Comparison of ENCODE assay signal across 7 cellular contexts in genomic region chr2:25999406-25999805, GRCh38. TPM values are rescaled to one million over a fixed set of nuclear protein-coding genes. Genes with fewer than 3 reads are reported as not detected.
DNase-seq lines count a peak whose midpoint lies in the region; ATAC-seq, FAIRE-seq and TF ChIP-seq lines count a peak whose summit lies in the region.
"Not testable (repeated sequence)": the region's sequence is repeated elsewhere in the genome, so short reads cannot be mapped to it uniquely, and the experiment has no call there.

No MANE protein-coding gene starts in this region.

- H3K27me3 ChIP-seq in Caco-2 (replicated peaks; ENCODE audit: control insufficient read depth, insufficient read depth, low read length); IMR-90 (ENCODE audit: control insufficient read depth, insufficient read depth, low read length); K562 (ENCODE audit: control insufficient read depth in 2 of 2, insufficient read depth in 2 of 2, low read length in 2 of 2); HepG2 (ENCODE audit: control insufficient read depth in 1 of 2, insufficient read depth in 2 of 2, low read length in 2 of 2); psoas muscle (ENCODE audit: insufficient read depth in 3 of 3, low read length in 2 of 3): not testable (repeated sequence)

- H4K8ac ChIP-seq in IMR-90 (ENCODE audit: low read depth in 2 of 2, low read length in 2 of 2), result not testable (repeated sequence)

- not testable (repeated sequence) for H2BK5ac ChIP-seq in IMR-90 (ENCODE audit: low read depth, low read length, poor library complexity, severe bottlenecking)

- H3K79me2 ChIP-seq in K562 (ENCODE audit: control insufficient read depth, insufficient read depth, low read length); HepG2 (ENCODE audit: insufficient read depth, low read length): not testable (repeated sequence)

- H3K36me3 Mint-ChIP-seq in Caco-2 (ENCODE audit: insufficient read depth, unreplicated experiment); T-helper 17 cell (ENCODE audit: low read depth): not testable (repeated sequence)

- H2BK20ac ChIP-seq in IMR-90 (ENCODE audit: low read depth, low read length), result peak overlapping the region; percentile 38; the same call in 1 of the 2 replicates

- in situ Hi-C loops in IMR-90 (cut with MboI; ENCODE audit: low sequenced_read_pairs); K562 (cut with MboI): not testable (repeated sequence)
- in situ Hi-C loops in HepG2 (cut with HindIII; ENCODE audit: extremely low pct_ligation_motif_present, low pct_unique_long_range_greater_than_20kb), result loop anchor here (25.0 kb wide), 1 partner anchor 338 kb away; the partner anchor contains the start of genes ADGRF3 and SELENOI

- not testable (repeated sequence) for H3K9me3 ChIP-seq in Caco-2; IMR-90 (ENCODE audit: control insufficient read depth, insufficient read depth, low read length); T-helper 17 cell (ENCODE audit: control insufficient read depth, low read length, poor library complexity, severe bottlenecking); K562 (replicated peaks; ENCODE audit: control insufficient read depth, insufficient read depth, low read depth, low read length); HepG2 (ENCODE audit: low read length); psoas muscle

- peak overlapping the region; percentile 32 for H3K4me3 Mint-ChIP-seq in Caco-2 (ENCODE audit: unreplicated experiment)
- H3K4me3 Mint-ChIP-seq in T-helper 17 cell, result not testable (repeated sequence)

- H3K9me1 ChIP-seq in IMR-90 (ENCODE audit: insufficient read depth, low read length); K562 (ENCODE audit: control insufficient read depth, insufficient read depth, low read length): not testable (repeated sequence)

- not testable (repeated sequence) for H2AK5ac ChIP-seq in IMR-90 (ENCODE audit: low read depth, low read length)

- not testable (repeated sequence) for H4K91ac ChIP-seq in IMR-90 (ENCODE audit: insufficient read depth, low read depth, low read length)

- intact Hi-C loops in Caco-2 (cut with micrococcal nuclease; ENCODE audit: unreplicated experiment); K562 (cut with micrococcal nuclease): not testable (repeated sequence)
- intact Hi-C loops in IMR-90 (cut with micrococcal nuclease), result loop anchor here (10.0 kb wide), 1 partner anchor 85 kb away; no protein-coding TSS in a partner anchor
- intact Hi-C loops in HepG2 (cut with micrococcal nuclease; ENCODE audit: unreplicated experiment), result loop anchor here (10.0 kb wide), 1 partner anchor 75 kb away; no protein-coding TSS in a partner anchor
- intact Hi-C loops in psoas muscle (cut with DNase I), result loop anchor here in 1 of 2 donors (5.0 to 10.0 kb wide), 2 partner anchors 33 to 85 kb away; partner anchors contain the start of gene RAB10

- TF ChIP-seq CTCF in Caco-2 (IDR thresholded peaks at IDR 0.05; ENCODE audit: insufficient read depth in 1 of 2, low read depth in 1 of 2, low read length in 1 of 2, severe bottlenecking in 1 of 2, unreplicated experiment in 1 of 2); IMR-90 (conservative IDR thresholded peaks at IDR 0.05; ENCODE audit: low read depth, low read length); K562 (IDR thresholded peaks at IDR 0.05 in 2 of 3, conservative IDR thresholded peaks at IDR 0.05 in 1 of 3; ENCODE audit: insufficient read depth in 2 of 3, low read depth in 1 of 3, low read length in 3 of 3); epithelial cell of esophagus (IDR thresholded peaks at IDR 0.05; ENCODE audit: insufficient read depth, low read depth, low read length, missing control alignments); HepG2 (CRISPR knock-in tag; IDR thresholded peaks at IDR 0.05); psoas muscle (IDR thresholded peaks at IDR 0.05): not testable (repeated sequence)

- H3K4me1 Mint-ChIP-seq in Caco-2 (ENCODE audit: low read depth, unreplicated experiment), result peaks cover 51% of the 10 kb centered on the region
- peaks cover 12% of the 10 kb centered on the region for H3K4me1 Mint-ChIP-seq in T-helper 17 cell

- TF ChIP-seq EP300 in K562 (IDR thresholded peaks at IDR 0.05; ENCODE audit: low read length), result not testable (repeated sequence)
- peak in 1 of 2 experiments; percentile 41; a peak in 1 of 4 replicates for TF ChIP-seq EP300 in HepG2 (IDR thresholded peaks at IDR 0.05; ENCODE audit: low read depth in 2 of 2, low read length in 2 of 2)
- peak; percentile 33; the same call in 1 of the 2 replicates for TF ChIP-seq EP300 in HepG2 (CRISPR knock-in tag; IDR thresholded peaks at IDR 0.05; ENCODE audit: borderline replicate concordance)

- not testable (repeated sequence) for H3K27me3 Mint-ChIP-seq in Caco-2 (ENCODE audit: insufficient read depth, unreplicated experiment)
- H3K27me3 Mint-ChIP-seq in T-helper 17 cell, result peaks cover 13% of the 10 kb centered on the region

- 86% methylated on average over 1 of the region's 7 CpGs; no CpG with 5 or more reads in 1 of the 2 experiments for WGBS in IMR-90 (ENCODE audit: extremely low coverage in 2 of 2, insufficient read length in 1 of 2), 2 experiments
- 57% methylated on average over 7 of the region's 7 CpGs for WGBS in K562 (ENCODE audit: insufficient coverage, low coverage, missing lambda C conversion rate)
- WGBS in HepG2 (ENCODE audit: low lambda C conversion rate), result 4% methylated on average over 7 of the region's 7 CpGs
- 71 to 81% (median 74%) methylated on average over 7 of the region's 7 CpGs for WGBS in psoas muscle, 3 donors

- TSS peak; percentile 44 for BruUV-seq in Caco-2 (replicated peaks; lab: Mats Ljungman, UMichigan)
- not testable (repeated sequence) for BruUV-seq in IMR-90 (replicated peaks; lab: Mats Ljungman, UMichigan); K562 (replicated peaks; lab: Mats Ljungman, UMichigan); HepG2 (replicated peaks; lab: Mats Ljungman, UMichigan)

- not testable (repeated sequence) for H3K9me3 Mint-ChIP-seq in Caco-2 (ENCODE audit: unreplicated experiment)

- not testable (repeated sequence) for H3K4me3 ChIP-seq in Caco-2 (ENCODE audit: low read depth, low read length); IMR-90 (ENCODE audit: insufficient read depth, low read depth, low read length); K562; epithelial cell of esophagus (ENCODE audit: low read length); psoas muscle
- H3K4me3 ChIP-seq in HepG2 (replicated peaks in 1 of 3; ENCODE audit: insufficient read depth in 1 of 3, low read depth in 2 of 3, low read length in 3 of 3), result peak overlapping the region in 1 of 3 experiments; percentile 28; a peak in 1 of 6 replicates

- not testable (repeated sequence) for H2AFZ ChIP-seq in IMR-90 (replicated peaks; ENCODE audit: low read length, poor library complexity); K562 (ENCODE audit: low read depth, low read length); HepG2 (ENCODE audit: low read length)

- H3K79me1 ChIP-seq in IMR-90 (ENCODE audit: low read depth in 1 of 2, low read length in 2 of 2), result not testable (repeated sequence)

- not testable (repeated sequence) for H2AK9ac ChIP-seq in IMR-90 (replicated peaks; ENCODE audit: low read depth, low read length, poor library complexity)

- not testable (repeated sequence) for H3K18ac ChIP-seq in IMR-90 (ENCODE audit: low read depth, low read length)

- not testable (repeated sequence) for H3K27ac ChIP-seq in IMR-90 (ENCODE audit: insufficient read depth, low read length); K562 (ENCODE audit: extremely low read depth, low read depth, low read length); HepG2 (ENCODE audit: extremely low read length, insufficient read depth, low read length)
- peak overlapping the region; percentile 85 for H3K27ac ChIP-seq in psoas muscle

- not testable (repeated sequence) for H3K36me3 ChIP-seq in Caco-2 (ENCODE audit: control insufficient read depth, insufficient read depth, low read length); IMR-90 (ENCODE audit: control insufficient read depth, insufficient read depth, low read length); K562 (ENCODE audit: control insufficient read depth, insufficient read depth, low read length); HepG2 (replicated peaks in 1 of 2; ENCODE audit: control insufficient read depth in 1 of 2, insufficient read depth in 2 of 2, low read length in 2 of 2); psoas muscle (ENCODE audit: insufficient read depth in 1 of 2, low read depth in 1 of 2)

- dilution Hi-C loops in IMR-90 (cut with HindIII; ENCODE audit: low sequenced_read_pairs, unreplicated experiment), result not testable (repeated sequence)

- CTCF ChIA-PET in Caco-2 (lab: Charles Lee), result interaction anchor here (2.4 kb wide), 1 partner anchor 13 kb away, joined by 8 read pairs; no protein-coding TSS in a partner anchor
- CTCF ChIA-PET in IMR-90 (lab: Yijun Ruan, JAX); HepG2 (lab: Yijun Ruan, JAX; ENCODE audit: low intra/inter-chr PET ratio, low total read pairs): not testable (repeated sequence)
- CTCF ChIA-PET in K562 (lab: Yijun Ruan, JAX; ENCODE audit: low intra/inter-chr PET ratio), result interaction anchor here (0.6 kb wide), 1 partner anchor 144 kb away, joined by 4 read pairs; no protein-coding TSS in a partner anchor

- peak; percentile 54 to 61 for DNase-seq in Caco-2
- not testable (repeated sequence) for DNase-seq in IMR-90; T-helper 17 cell; K562 (ENCODE audit: extremely low read depth in 1 of 4, low spot score in 3 of 4); psoas muscle
- peak; percentile 50 for DNase-seq in epithelial cell of esophagus (ENCODE audit: low read depth)
- DNase-seq in HepG2 (ENCODE audit: low spot score), result peak; percentile 55

- not testable (repeated sequence) for H4K5ac ChIP-seq in IMR-90 (ENCODE audit: low read depth, low read length)

- H3K27ac Mint-ChIP-seq in Caco-2 (ENCODE audit: unreplicated experiment), result peak overlapping the region; percentile 95
- H3K27ac Mint-ChIP-seq in T-helper 17 cell, result peak overlapping the region; percentile 43

- H3K4ac ChIP-seq in IMR-90 (ENCODE audit: low read depth, low read length), result not testable (repeated sequence)

- peaks cover 37% of the 10 kb centered on the region for H3K4me1 ChIP-seq in Caco-2
- not testable (repeated sequence) for H3K4me1 ChIP-seq in IMR-90 (ENCODE audit: control insufficient read depth, insufficient read depth, low read length); K562 (replicated peaks in 1 of 2; ENCODE audit: control insufficient read depth in 2 of 2, insufficient read depth in 2 of 2, low read length in 2 of 2)
- H3K4me1 ChIP-seq in HepG2 (ENCODE audit: insufficient read depth, low read length), result peaks cover 60% of the 10 kb centered on the region
- peaks cover 28% of the 10 kb centered on the region for H3K4me1 ChIP-seq in psoas muscle

- H3K4me2 ChIP-seq in IMR-90 (ENCODE audit: low read depth, low read length); K562 (ENCODE audit: insufficient read depth, low read length): not testable (repeated sequence)
- H3K4me2 ChIP-seq in HepG2 (ENCODE audit: low read depth, low read length), result peak overlapping the region; percentile 63

- TF ChIP-seq POLR2A in IMR-90 (IDR thresholded peaks at IDR 0.05; ENCODE audit: low read depth, low read length); K562 (conservative IDR thresholded peaks at IDR 0.05); HepG2 (IDR thresholded peaks at IDR 0.05; ENCODE audit: insufficient read depth in 1 of 2, low read depth in 2 of 2, low read length in 2 of 2): not testable (repeated sequence)

- ATAC-seq in IMR-90 (ENCODE audit: low read depth); T-helper 17 cell; K562; HepG2; psoas muscle: not testable (repeated sequence)

- not testable (repeated sequence) for H3K9ac ChIP-seq in IMR-90 (ENCODE audit: low read depth, low read length); HepG2 (ENCODE audit: insufficient read depth, low read depth, low read length)
- 0 out of 4 replicates have a peak overlapping the region, but pooled peaks of 1 of the 2 experiments have one; percentile 68 for H3K9ac ChIP-seq in K562 (ENCODE audit: insufficient read depth in 1 of 2, low read depth in 2 of 2, low read length in 2 of 2)

- H2BK120ac ChIP-seq in IMR-90 (ENCODE audit: low read depth, low read length), result not testable (repeated sequence)

- FAIRE-seq in K562 (lab: Jason Lieb, UNC), result not testable (repeated sequence)
- FAIRE-seq in HepG2 (lab: Jason Lieb, UNC), result peak; percentile 71

- H4K20me1 ChIP-seq in IMR-90 (ENCODE audit: insufficient read depth, low read length); K562 (replicated peaks; ENCODE audit: control insufficient read depth, insufficient read depth, low read length); HepG2 (ENCODE audit: insufficient read depth, low read length): not testable (repeated sequence)

- POLR2A ChIA-PET in Caco-2 (lab: Charles Lee) (interaction anchor here (0.6 to 1.6 kb wide), 2 partner anchors 34 to 35 kb away, joined by 3 to 8 read pairs; partner anchors contain the start of gene RAB10), IMR-90 (lab: Charles Lee; ENCODE audit: unreplicated experiment) (interaction anchor here (0.5 kb wide), 1 partner anchor 143 kb away, joined by 3 read pairs; no protein-coding TSS in a partner anchor), K562 (lab: Yijun Ruan, JAX) (interaction anchor here (0.9 kb wide), 1 partner anchor 35 kb away, joined by 4 read pairs; the partner anchor contains the start of gene RAB10), HepG2 (lab: Yijun Ruan, JAX) (interaction anchor here (0.8 to 2.5 kb wide), 5 partner anchors 13 to 121 kb away, joined by 3 to 15 read pairs (median 4); partner anchors contain the start of genes ASXL2 and RAB10)

- H2BK15ac ChIP-seq in IMR-90 (ENCODE audit: low read depth, low read length), result not testable (repeated sequence)

- not testable (repeated sequence) for TF ChIP-seq RAD21 in IMR-90 (IDR thresholded peaks at IDR 0.05; ENCODE audit: low read length); K562 (CRISPR knock-in tag; conservative IDR thresholded peaks at IDR 0.05 in 1 of 2, IDR thresholded peaks at IDR 0.05 in 1 of 2); HepG2 (CRISPR knock-in tag; IDR thresholded peaks at IDR 0.05)

- H3K23ac ChIP-seq in IMR-90 (ENCODE audit: low read depth, low read length), result not testable (repeated sequence)

- not testable (repeated sequence) for H3K56ac ChIP-seq in IMR-90 (ENCODE audit: extremely low read depth, insufficient read depth, low read length)

- not testable (repeated sequence) for H3K14ac ChIP-seq in IMR-90 (replicated peaks; ENCODE audit: low read depth, low read length)

RNA-seq across cellular contexts. Expression of gene KIF3C, which starts 17.1 kb away (rescaled TPM):
- 7.1 and 9.2 TPM in 2 replicates for total RNA-seq in Caco-2 (2022)
- 8.1 and 15.4 TPM in 2 replicates for total RNA-seq in IMR-90 (2012; rRNA removed)
- polyA plus RNA-seq in IMR-90 (2012; rRNA removed), result 8.3 and 9.4 TPM in 2 replicates
- polyA plus RNA-seq in IMR-90 (2012; cell fraction: cytosol; rRNA removed), result 6.1 and 8.3 TPM in 2 replicates
- 6.6 and 6.9 TPM in 2 replicates for polyA plus RNA-seq in IMR-90 (2012; cell fraction: nucleus; rRNA removed; ENCODE audit: low replicate concordance)
- total RNA-seq in T-helper 17 cell, result 10 to 100 TPM in 1 of 2 donors, 1 to 10 TPM in 1; 2.6 to 10.3 TPM
- 12.0 and 22.8 TPM in 2 replicates for total RNA-seq in K562 (2011; cell fraction: chromatin; rRNA removed; ENCODE audit: low replicate concordance)
- total RNA-seq in K562 (2011; cell fraction: nucleolus; rRNA removed), result 10.4 and 12.0 TPM in 2 replicates
- 8.7 and 9.9 TPM in 2 replicates for total RNA-seq in K562 (2011; cell fraction: nucleoplasm; rRNA removed)
- total RNA-seq in K562 (2014; rRNA removed), result 3.3 and 5.9 TPM in 2 replicates
- 1.9 and 2.1 TPM in 2 replicates for total RNA-seq in K562 (2014; rRNA removed; fragmentation: Illumina TruSeq; extraction: Trizol)
- total RNA-seq in K562 (2015; rRNA removed; fragmentation: Illumina TruSeq; extraction: Trizol), result 1.6 and 1.8 TPM in 2 replicates
- total RNA-seq in K562 (2021), result 6.1 and 6.7 TPM in 2 replicates
- 3.1 and 3.3 TPM in 2 replicates for polyA plus RNA-seq in K562 (2011; rRNA removed)
- polyA plus RNA-seq in K562 (2011; cell fraction: cytosol; rRNA removed), result 3.2 and 3.9 TPM in 2 replicates
- 2.2 and 3.3 TPM in 2 replicates for polyA plus RNA-seq in K562 (2011; cell fraction: nucleus; rRNA removed)
- 4.8 and 6.5 TPM in 2 replicates for polyA plus RNA-seq in K562 (2012)
- 4.0 and 5.0 TPM in 2 replicates for polyA plus RNA-seq in K562 (2014; fragmentation: Illumina TruSeq; extraction: Trizol)
- polyA plus RNA-seq in K562 (2014; fragmentation: Nextera tagmentation; extraction: Ambion mirVana), result under 1 TPM; 0.69 to 0.88 TPM
- 3.3 and 3.4 TPM in 2 replicates for polyA plus RNA-seq in K562 (2014; rRNA removed)
- 3.7 and 6.1 TPM in 2 replicates for polyA minus RNA-seq in K562 (2011; rRNA and poly(A)+ RNA removed)
- polyA minus RNA-seq in K562 (2011; cell fraction: cytosol; rRNA and poly(A)+ RNA removed), result 4.3 and 4.5 TPM in 2 replicates
- 4.4 and 7.3 TPM in 2 replicates for polyA minus RNA-seq in K562 (2011; cell fraction: nucleus; rRNA and poly(A)+ RNA removed)
- total RNA-seq in HepG2 (2016; rRNA removed; fragmentation: Illumina TruSeq; extraction: Trizol), result 3.4 and 3.6 TPM in 2 replicates
- total RNA-seq in HepG2 (2016; cell fraction: cytosol; rRNA removed; fragmentation: Illumina TruSeq; extraction: Trizol; ENCODE audit: low read depth), result 2.6 and 3.1 TPM in 2 replicates
- total RNA-seq in HepG2 (2016; cell fraction: insoluble cytoplasmic fraction; rRNA removed; fragmentation: Illumina TruSeq; extraction: Trizol), result 3.3 and 4.2 TPM in 2 replicates
- total RNA-seq in HepG2 (2016; cell fraction: membrane; rRNA removed; fragmentation: Illumina TruSeq; extraction: Trizol), result 6.0 and 7.0 TPM in 2 replicates
- 3.7 TPM in 2 replicates for total RNA-seq in HepG2 (2016; cell fraction: nucleus; rRNA removed; fragmentation: Illumina TruSeq; extraction: Trizol)
- 4.8 and 4.9 TPM in 2 replicates for polyA plus RNA-seq in HepG2 (2011; rRNA removed)
- polyA plus RNA-seq in HepG2 (2011; cell fraction: cytosol; rRNA removed), result 3.8 and 4.0 TPM in 2 replicates
- polyA plus RNA-seq in HepG2 (2011; cell fraction: nucleus; rRNA removed), result 3.6 and 4.6 TPM in 2 replicates
- 7.3 and 11.4 TPM in 2 replicates for polyA plus RNA-seq in HepG2 (2012)
- 2.1 and 2.7 TPM in 2 replicates for polyA plus RNA-seq in HepG2 (2016; cell fraction: cytosol; fragmentation: Illumina TruSeq; extraction: Trizol; ENCODE audit: low read depth)
- polyA plus RNA-seq in HepG2 (2016; cell fraction: insoluble cytoplasmic fraction; fragmentation: Illumina TruSeq; extraction: Trizol; ENCODE audit: low read depth), result 3.7 and 4.9 TPM in 2 replicates
- polyA plus RNA-seq in HepG2 (2016; cell fraction: membrane; fragmentation: Illumina TruSeq; extraction: Trizol; ENCODE audit: low read depth), result 6.1 and 6.3 TPM in 2 replicates
- polyA plus RNA-seq in HepG2 (2016; cell fraction: nucleus; fragmentation: Illumina TruSeq; extraction: Trizol; ENCODE audit: insufficient read depth, low read depth), result 4.6 and 4.7 TPM in 2 replicates
- 2.6 and 8.0 TPM in 2 replicates for polyA minus RNA-seq in HepG2 (2011; rRNA and poly(A)+ RNA removed; ENCODE audit: low replicate concordance)
- 3.7 and 5.7 TPM in 2 replicates for polyA minus RNA-seq in HepG2 (2011; cell fraction: cytosol; rRNA and poly(A)+ RNA removed)
- polyA minus RNA-seq in HepG2 (2011; cell fraction: nucleus; rRNA and poly(A)+ RNA removed), result 5.5 and 7.8 TPM in 2 replicates
- 1 to 10 TPM; 1.3 to 3.3 (median 1.8) TPM for total RNA-seq in psoas muscle
- polyA plus RNA-seq in psoas muscle, result 1 to 10 TPM in 2 of 3 donors, under 1 TPM in 1; 0.82 to 2.9 (median 1.7) TPM

RNA-seq across cellular contexts. Expression of gene RAB10, which starts 34.5 kb away (rescaled TPM):
- total RNA-seq in Caco-2 (2022), result 203 and 213 TPM in 2 replicates
- total RNA-seq in IMR-90 (2012; rRNA removed), result 30.1 and 79.7 TPM in 2 replicates
- 66.5 and 77.1 TPM in 2 replicates for polyA plus RNA-seq in IMR-90 (2012; rRNA removed)
- 45.2 and 71.7 TPM in 2 replicates for polyA plus RNA-seq in IMR-90 (2012; cell fraction: cytosol; rRNA removed)
- 23.0 and 23.3 TPM in 2 replicates for polyA plus RNA-seq in IMR-90 (2012; cell fraction: nucleus; rRNA removed; ENCODE audit: low replicate concordance)
- 10 to 100 TPM; 41.2 to 42.9 TPM for total RNA-seq in T-helper 17 cell
- total RNA-seq in K562 (2011; cell fraction: chromatin; rRNA removed; ENCODE audit: low replicate concordance), result 50.3 and 59.4 TPM in 2 replicates
- total RNA-seq in K562 (2011; cell fraction: nucleolus; rRNA removed), result 56.7 and 62.9 TPM in 2 replicates
- total RNA-seq in K562 (2011; cell fraction: nucleoplasm; rRNA removed), result 57.3 and 84.3 TPM in 2 replicates
- total RNA-seq in K562 (2014; rRNA removed), result 116 and 159 TPM in 2 replicates
- total RNA-seq in K562 (2014; rRNA removed; fragmentation: Illumina TruSeq; extraction: Trizol), result 149 and 158 TPM in 2 replicates
- total RNA-seq in K562 (2015; rRNA removed; fragmentation: Illumina TruSeq; extraction: Trizol), result 145 and 157 TPM in 2 replicates
- total RNA-seq in K562 (2021), result 166 and 176 TPM in 2 replicates
- polyA plus RNA-seq in K562 (2011; rRNA removed), result 96.0 and 147 TPM in 2 replicates
- 49.4 and 88.1 TPM in 2 replicates for polyA plus RNA-seq in K562 (2011; cell fraction: cytosol; rRNA removed)
- polyA plus RNA-seq in K562 (2011; cell fraction: nucleus; rRNA removed), result 23.8 and 27.1 TPM in 2 replicates
- 104 and 127 TPM in 2 replicates for polyA plus RNA-seq in K562 (2012)
- 134 and 214 TPM in 2 replicates for polyA plus RNA-seq in K562 (2014; fragmentation: Illumina TruSeq; extraction: Trizol)
- polyA plus RNA-seq in K562 (2014; fragmentation: Nextera tagmentation; extraction: Ambion mirVana), result 10 to 100 TPM; 25.1 to 35.7 TPM
- 148 and 197 TPM in 2 replicates for polyA plus RNA-seq in K562 (2014; rRNA removed)
- polyA minus RNA-seq in K562 (2011; rRNA and poly(A)+ RNA removed), result 400 and 439 TPM in 2 replicates
- polyA minus RNA-seq in K562 (2011; cell fraction: cytosol; rRNA and poly(A)+ RNA removed), result 74.6 and 128 TPM in 2 replicates
- 25.2 and 34.9 TPM in 2 replicates for polyA minus RNA-seq in K562 (2011; cell fraction: nucleus; rRNA and poly(A)+ RNA removed)
- total RNA-seq in HepG2 (2016; rRNA removed; fragmentation: Illumina TruSeq; extraction: Trizol), result 106 and 120 TPM in 2 replicates
- total RNA-seq in HepG2 (2016; cell fraction: cytosol; rRNA removed; fragmentation: Illumina TruSeq; extraction: Trizol; ENCODE audit: low read depth), result 19.3 and 24.2 TPM in 2 replicates
- 113 and 116 TPM in 2 replicates for total RNA-seq in HepG2 (2016; cell fraction: insoluble cytoplasmic fraction; rRNA removed; fragmentation: Illumina TruSeq; extraction: Trizol)
- total RNA-seq in HepG2 (2016; cell fraction: membrane; rRNA removed; fragmentation: Illumina TruSeq; extraction: Trizol), result 40.0 and 43.5 TPM in 2 replicates
- total RNA-seq in HepG2 (2016; cell fraction: nucleus; rRNA removed; fragmentation: Illumina TruSeq; extraction: Trizol), result 72.2 and 76.5 TPM in 2 replicates
- 39.0 and 48.2 TPM in 2 replicates for polyA plus RNA-seq in HepG2 (2011; rRNA removed)
- 33.3 and 40.9 TPM in 2 replicates for polyA plus RNA-seq in HepG2 (2011; cell fraction: cytosol; rRNA removed)
- 28.6 and 31.9 TPM in 2 replicates for polyA plus RNA-seq in HepG2 (2011; cell fraction: nucleus; rRNA removed)
- 98.5 and 102 TPM in 2 replicates for polyA plus RNA-seq in HepG2 (2012)
- polyA plus RNA-seq in HepG2 (2016; cell fraction: cytosol; fragmentation: Illumina TruSeq; extraction: Trizol; ENCODE audit: low read depth), result 18.0 and 27.8 TPM in 2 replicates
- 113 and 118 TPM in 2 replicates for polyA plus RNA-seq in HepG2 (2016; cell fraction: insoluble cytoplasmic fraction; fragmentation: Illumina TruSeq; extraction: Trizol; ENCODE audit: low read depth)
- 28.6 and 39.1 TPM in 2 replicates for polyA plus RNA-seq in HepG2 (2016; cell fraction: membrane; fragmentation: Illumina TruSeq; extraction: Trizol; ENCODE audit: low read depth)
- polyA plus RNA-seq in HepG2 (2016; cell fraction: nucleus; fragmentation: Illumina TruSeq; extraction: Trizol; ENCODE audit: insufficient read depth, low read depth), result 112 and 122 TPM in 2 replicates
- polyA minus RNA-seq in HepG2 (2011; rRNA and poly(A)+ RNA removed; ENCODE audit: low replicate concordance), result 42.7 and 61.6 TPM in 2 replicates
- 82.0 and 98.0 TPM in 2 replicates for polyA minus RNA-seq in HepG2 (2011; cell fraction: cytosol; rRNA and poly(A)+ RNA removed)
- 46.1 and 55.2 TPM in 2 replicates for polyA minus RNA-seq in HepG2 (2011; cell fraction: nucleus; rRNA and poly(A)+ RNA removed)
- 100 to 1,000 TPM; 131 to 164 (median 149) TPM for total RNA-seq in psoas muscle
- 100 to 1,000 TPM in 2 of 3 donors, 10 to 100 TPM in 1; 76.5 to 170 (median 116) TPM for polyA plus RNA-seq in psoas muscle
